ENCODE assay signal across 1 cellular context in genomic region chr1:163885510-163885909, GRCh38.
TF ChIP-seq lines count a peak whose summit lies in the region.

No MANE protein-coding gene starts in this region.

TF ChIP-seq in GM23338, 12 proteins besides CTCF, POLR2A, EP300 and RAD21 (continued from another document):
- TF ChIP-seq ZNF462 (CRISPR knock-in tag; IDR thresholded peaks at IDR 0.05), result no peak
- TF ChIP-seq NANOG (IDR thresholded peaks at IDR 0.05; ENCODE audit: borderline replicate concordance), result no peak
- TF ChIP-seq EZH2phosphoT487 (IDR thresholded peaks at IDR 0.05; ENCODE audit: unreplicated experiment), result no peak
- TF ChIP-seq REST (IDR thresholded peaks at IDR 0.05; ENCODE audit: unreplicated experiment), result no peak
- TF ChIP-seq JUNB (IDR thresholded peaks at IDR 0.05; ENCODE audit: unreplicated experiment), result no peak
- TF ChIP-seq ZNF114 (CRISPR knock-in tag; IDR thresholded peaks at IDR 0.05), result no peak
- no peak for TF ChIP-seq POLR2AphosphoS5 (IDR thresholded peaks at IDR 0.05; ENCODE audit: low read depth)
- no peak for TF ChIP-seq ETS1 (IDR thresholded peaks at IDR 0.05)
- TF ChIP-seq ZNF331 (CRISPR knock-in tag; IDR thresholded peaks at IDR 0.05; ENCODE audit: low read depth), result no peak
- TF ChIP-seq EZH2 (IDR thresholded peaks at IDR 0.05; ENCODE audit: low read depth, unreplicated experiment), result no peak
TF ChIP-seq in GM23338: peak in this region for 0.
